ENCODE assay signal across 18 cellular contexts in the genomic region with DNA sequence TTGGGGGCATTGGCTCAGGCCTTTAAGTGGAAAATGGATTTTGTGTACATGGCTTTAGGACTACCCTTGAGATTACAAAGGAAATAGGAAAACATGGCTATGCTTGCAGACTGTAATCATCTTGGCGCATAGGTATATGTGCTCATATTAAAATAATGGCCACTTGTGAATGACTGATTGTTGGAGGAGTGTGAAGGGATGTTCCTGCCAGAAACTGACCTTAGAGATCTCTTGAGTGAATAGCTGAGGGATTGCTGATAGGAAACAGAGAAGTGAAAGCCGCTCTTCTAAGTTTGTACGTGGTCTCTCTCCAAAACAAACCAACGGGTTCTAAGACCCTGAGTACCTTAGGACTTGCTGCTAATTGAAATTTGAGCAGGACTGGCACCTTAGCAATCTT.
"Had no signal": no experiment of that assay in that cellular context is flagged by ENCODE, and none has a peak within 500 bp of the region (broad histone marks: within the 10 kb centered on the region; RNA-seq: fewer than 3 reads in every experiment).

No MANE protein-coding gene starts in this region.

- H3K4me3 ChIP-seq: hepatocyte, neural progenitor cell, ovary, skin epidermis had no signal

- H3K27me3 Mint-ChIP-seq: brain; dendritic cell treated with granulocyte-macrophage colony-stimulating factor and Interleukin-4, amounts not matched to agents 40 ng/mL and 50 ng/mL, for 4 days; stimulated activated naive CD8-positive, alpha-beta T cell treated with anti-CD3 and anti-CD28 coated beads, Interleukin-15, amount 100 ng/mL, for 72 hours had no signal

- H3K9me3 Mint-ChIP-seq: activated naive CD4-positive, alpha-beta T cell treated with anti-CD3 and anti-CD28 coated beads, Interleukin-2, amount 50 U/mL, for 72 hours; activated T-cell treated with anti-CD3 and anti-CD28 coated beads, Interleukin-2, amount 50 U/mL, for 24 hours; brain; dendritic cell treated with granulocyte-macrophage colony-stimulating factor and Interleukin-4, amounts not matched to agents 40 ng/mL and 50 ng/mL, for 4 days; effector memory CD8-positive, alpha-beta T cell; neural progenitor cell; stimulated activated naive CD8-positive, alpha-beta T cell treated with anti-CD3 and anti-CD28 coated beads, Interleukin-15, amount 100 ng/mL, for 72 hours had no signal

- DNase-seq: activated CD4-positive, alpha-beta T cell treated with anti-CD3 and anti-CD28 coated beads, Interleukin-2, amount 50 U/mL, for 4 hours; activated CD4-positive, CD25-positive, alpha-beta regulatory T cell treated with anti-CD3 and anti-CD28 coated beads, Interleukin-2, amount 50 U/mL, for 72 hours; activated CD8-positive, alpha-beta memory T cell treated with anti-CD3 and anti-CD28 coated beads, Interleukin-2, amount 10 ng/mL, durations not matched to agents 7 days and 5 days; activated effector memory CD4-positive, alpha-beta T cell treated with Interleukin-2 at 50 U/mL for 16 hours; activated T-cell treated with anti-CD3 and anti-CD28 coated beads, Interleukin-2, amount 50 U/mL, for 24 hours; amniotic stem cell; cerebellar nuclear complex; effector memory CD8-positive, alpha-beta T cell; kidney; ovary; stimulated activated CD4-positive, alpha-beta T cell treated with anti-CD3 and anti-CD28 coated beads, Interleukin-4, amount 100 ng/mL, for 4 hours; stimulated activated naive CD8-positive, alpha-beta T cell treated with anti-CD3 and anti-CD28 coated beads, Interleukin-15, amount 100 ng/mL, for 72 hours had no signal

- H3K27me3 ChIP-seq: hepatocyte, neural progenitor cell, ovary had no signal

- H3K9me3 ChIP-seq: ovary had no signal

- ATAC-seq: activated CD8-positive, alpha-beta memory T cell treated with anti-CD3 and anti-CD28 coated beads, Interleukin-2, amount 10 ng/mL, durations not matched to agents 7 days and 5 days; activated naive CD4-positive, alpha-beta T cell treated with anti-CD3 and anti-CD28 coated beads, Interleukin-2, amount 50 U/mL, for 72 hours; effector memory CD8-positive, alpha-beta T cell; stimulated activated naive CD8-positive, alpha-beta T cell treated with anti-CD3 and anti-CD28 coated beads, Interleukin-15, amount 100 ng/mL, for 72 hours had no signal

- H3K27ac Mint-ChIP-seq: activated CD8-positive, alpha-beta memory T cell treated with anti-CD3 and anti-CD28 coated beads, Interleukin-2, amount 10 ng/mL, durations not matched to agents 7 days and 5 days; activated naive CD4-positive, alpha-beta T cell treated with anti-CD3 and anti-CD28 coated beads, Interleukin-2, amount 50 U/mL, for 72 hours; activated T-cell treated with anti-CD3 and anti-CD28 coated beads, Interleukin-2, amount 50 U/mL, for 24 hours; dendritic cell treated with granulocyte-macrophage colony-stimulating factor and Interleukin-4, amounts not matched to agents 40 ng/mL and 50 ng/mL, for 4 days; effector memory CD8-positive, alpha-beta T cell; neural progenitor cell; stimulated activated naive CD8-positive, alpha-beta T cell treated with anti-CD3 and anti-CD28 coated beads, Interleukin-15, amount 100 ng/mL, for 72 hours had no signal

- H3K36me3 Mint-ChIP-seq: activated CD8-positive, alpha-beta memory T cell treated with anti-CD3 and anti-CD28 coated beads, Interleukin-2, amount 10 ng/mL, durations not matched to agents 7 days and 5 days; activated naive CD4-positive, alpha-beta T cell treated with anti-CD3 and anti-CD28 coated beads, Interleukin-2, amount 50 U/mL, for 72 hours; brain; neural progenitor cell had no signal

- H3K27ac ChIP-seq: hepatocyte, neural progenitor cell, ovary, skin epidermis had no signal

- H3K4me3 Mint-ChIP-seq: activated CD8-positive, alpha-beta memory T cell treated with anti-CD3 and anti-CD28 coated beads, Interleukin-2, amount 10 ng/mL, durations not matched to agents 7 days and 5 days; activated T-cell treated with anti-CD3 and anti-CD28 coated beads, Interleukin-2, amount 50 U/mL, for 24 hours; brain; dendritic cell treated with granulocyte-macrophage colony-stimulating factor and Interleukin-4, amounts not matched to agents 40 ng/mL and 50 ng/mL, for 4 days; effector memory CD8-positive, alpha-beta T cell; neural progenitor cell; stimulated activated naive CD8-positive, alpha-beta T cell treated with anti-CD3 and anti-CD28 coated beads, Interleukin-15, amount 100 ng/mL, for 72 hours had no signal

- H3K36me3 ChIP-seq: neural progenitor cell, ovary had no signal
